ENCODE assay signal across 21 cellular contexts in the genomic region with DNA sequence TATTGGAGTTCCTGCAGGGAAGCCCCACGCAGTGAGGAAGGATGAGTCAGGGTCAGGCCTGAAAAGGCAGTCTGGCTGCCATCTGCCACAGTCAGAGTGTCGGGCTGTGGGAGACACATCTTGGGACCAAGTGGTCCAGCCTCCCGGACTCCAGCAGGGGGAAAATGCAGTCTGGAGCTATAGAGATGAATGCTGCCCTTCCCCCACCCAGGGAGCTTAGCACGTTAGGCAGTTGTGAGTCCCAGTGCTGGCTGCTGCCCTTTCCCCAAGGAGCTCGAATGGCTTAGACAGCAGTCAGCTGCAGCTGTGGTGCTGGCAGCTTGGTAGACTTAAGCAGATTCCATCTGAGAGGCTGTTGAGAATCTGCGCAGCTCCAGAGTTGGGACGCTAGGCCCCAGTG. TPM values are rescaled to one million over a fixed set of nuclear protein-coding genes. Genes with fewer than 3 reads are reported as not detected.
A peak's percentile ranks its signal among the peaks of the same experiment; 100 is the strongest.
DNase-seq lines count a peak whose midpoint lies in the region; ATAC-seq and TF ChIP-seq lines count a peak whose summit lies in the region.
"Had no signal": no experiment of that assay in that cellular context is flagged by ENCODE, and none has a peak within 500 bp of the region (broad histone marks: within the 10 kb centered on the region; RNA-seq: fewer than 3 reads in every experiment).

No MANE protein-coding gene starts in this region.

- no peaks in the 10 kb centered on the region for H3K36me3 Mint-ChIP-seq in CD14-positive monocyte

- peaks cover 0 to 1% (median 0%) of the 10 kb centered on the region in 3 donors for H3K27me3 Mint-ChIP-seq in CD14-positive monocyte (ENCODE audit: low read depth in 3 of 3)

- H3K4me3 ChIP-seq in right lobe of liver, result no peak overlapping the region
- H3K4me3 ChIP-seq: body of pancreas, lower lobe of right lung, Peyer's patch, suprapubic skin had no signal

- intact Hi-C loops in CD14-positive monocyte (cut with micrococcal nuclease) (no loop called here), right lobe of liver (cut with DNase I) (no loop called here)

- no peaks in the 10 kb centered on the region for H3K36me3 ChIP-seq in right lobe of liver
- H3K36me3 ChIP-seq: lower lobe of right lung, Peyer's patch, suprapubic skin had no signal

- peak; percentile 42 for DNase-seq in Daoy (ENCODE audit: low read depth)
- peak; percentile 77 to 94 for DNase-seq in NCI-H446 (lab: John Stamatoyannopoulos, UW)
- DNase-seq in dermis blood vessel endothelial cell, result peak; percentile 4
- DNase-seq in islet precursor cell, result peak; percentile 87
- DNase-seq in CD14-positive monocyte (ENCODE audit: low spot score), result no peak
- DNase-seq in right lobe of liver, result no peak
- no peak for DNase-seq in RKO (ENCODE audit: low spot score)
- DNase-seq: activated CD4-positive, alpha-beta T cell treated with anti-CD3 and anti-CD28 coated beads for 1 hour; activated naive CD4-positive, alpha-beta T cell; body of pancreas; effector CD4-positive, alpha-beta T cell; Kasumi-1; lower lobe of right lung; NCI-H1694; NCI-H510A treated with DMSO at 0.1 percent for 48 hours; nephron progenitor cell; Peyer's patch; stimulated activated CD4-positive, alpha-beta T cell treated with anti-CD3 and anti-CD28 coated beads, Interleukin-2, amount 100 ng/mL, for 24 hours; T-helper 1 cell had no signal

- TF ChIP-seq POLR2A in right lobe of liver (IDR thresholded peaks at IDR 0.05), result no peak

- H3K4me1 Mint-ChIP-seq in CD14-positive monocyte, result no peaks in the 10 kb centered on the region
- H3K4me1 Mint-ChIP-seq: nephron progenitor cell had no signal

- H3K9me3 Mint-ChIP-seq in CD14-positive monocyte, result no peaks in the 10 kb centered on the region

- ATAC-seq in right lobe of liver (no peak), GM19328 (IDR thresholded peaks at IDR 0.05; ENCODE audit: unreplicated experiment) (no peak)
- ATAC-seq: body of pancreas, lower lobe of right lung had no signal

- H3K9me3 ChIP-seq in right lobe of liver, result no peaks in the 10 kb centered on the region
- H3K9me3 ChIP-seq: body of pancreas, lower lobe of right lung, Peyer's patch, suprapubic skin had no signal

- H3K4me1 ChIP-seq in right lobe of liver, result no peaks in the 10 kb centered on the region
- H3K4me1 ChIP-seq: body of pancreas, Peyer's patch had no signal

- 75% methylated on average over 1 of the region's 7 CpGs for WGBS in right lobe of liver (ENCODE audit: insufficient coverage, low coverage, low lambda C conversion rate, missing lambda C conversion rate)

- TF ChIP-seq CTCF in CD14-positive monocyte (IDR thresholded peaks at IDR 0.05), result no peak
- no peak for TF ChIP-seq CTCF in right lobe of liver (IDR thresholded peaks at IDR 0.05)

- H3K4me3 Mint-ChIP-seq in CD14-positive monocyte, result no peak overlapping the region
- H3K4me3 Mint-ChIP-seq: nephron progenitor cell had no signal

- H3K27ac ChIP-seq in right lobe of liver, result no peak overlapping the region
- H3K27ac ChIP-seq: body of pancreas, lower lobe of right lung, Peyer's patch, suprapubic skin had no signal

- H3K27me3 ChIP-seq in right lobe of liver, result no peaks in the 10 kb centered on the region
- H3K27me3 ChIP-seq: body of pancreas, Peyer's patch, suprapubic skin had no signal

- no peak overlapping the region for H3K27ac Mint-ChIP-seq in CD14-positive monocyte
- H3K27ac Mint-ChIP-seq: nephron progenitor cell had no signal

RNA-seq across cellular contexts. Expression of a gene that starts 8.2 kb away (rescaled TPM):
- total RNA-seq in Daoy (2014; rRNA removed; shearing (Covaris generic)), result not detected in 2 replicates
- total RNA-seq in dermis blood vessel endothelial cell, result 6.1 and 18.3 TPM in 2 replicates
- not detected for polyA plus RNA-seq in CD14-positive monocyte
- under 1 TPM in 4 of 6 experiments, not detected in 2; 0.24 to 0.56 (median 0.37) TPM for total RNA-seq in right lobe of liver
- total RNA-seq: suprapubic skin had no signal

RNA-seq across cellular contexts. Expression of a gene that starts 29.7 kb away (rescaled TPM):
- 0.34 and 0.80 TPM in 2 replicates for total RNA-seq in Daoy (2014; rRNA removed; shearing (Covaris generic))
- total RNA-seq in dermis blood vessel endothelial cell, result 7.7 and 13.4 TPM in 2 replicates
- polyA plus RNA-seq in CD14-positive monocyte, result not detected
- under 1 TPM; 0.31 to 0.77 (median 0.60) TPM for total RNA-seq in right lobe of liver

Comparison
In these comparisons a context has a peak if more than half of its experiments do, and no peak if none do; other contexts are left out.
1. DNase-seq: peak in Daoy (single experiment), NCI-H446 (2 of 2), dermis blood vessel endothelial cell (single experiment) and islet precursor cell (single experiment); none in CD14-positive monocyte (single experiment), right lobe of liver (0 of 3) and RKO (single experiment).